ENCODE assay signal across 30 cellular contexts in the genomic region with DNA sequence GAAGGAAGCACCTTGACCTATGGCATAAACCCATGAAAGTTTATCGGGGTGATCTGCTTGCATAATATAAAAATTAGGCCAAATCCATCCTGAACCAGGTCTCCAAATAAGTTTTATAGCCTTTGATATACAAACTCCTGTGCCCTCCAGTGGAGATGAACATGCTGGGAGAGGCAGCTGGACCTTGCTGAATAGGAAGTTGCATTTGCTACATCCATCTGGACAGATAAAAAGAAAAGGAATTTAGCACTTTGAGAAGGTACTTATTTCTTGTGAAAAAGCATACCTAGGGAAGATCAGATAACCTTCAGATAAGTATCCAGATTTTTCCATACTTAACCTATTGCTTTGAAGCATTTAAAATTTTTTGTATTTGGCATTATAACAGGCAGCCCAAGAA.
"Had no signal": no experiment of that assay in that cellular context is flagged by ENCODE, and none has a peak within 500 bp of the region (broad histone marks: within the 10 kb centered on the region; RNA-seq: fewer than 3 reads in every experiment).

No MANE protein-coding gene starts in this region.

- H3K36me3 ChIP-seq: adrenal gland, esophagus muscularis mucosa, gastrocnemius medialis had no signal

- ATAC-seq: activated CD4-positive, alpha-beta T cell treated with anti-CD3 and anti-CD28 coated beads for 36 hours; activated CD8-positive, alpha-beta memory T cell treated with anti-CD3 and anti-CD28 coated beads, Interleukin-2, amount 10 ng/mL, durations not matched to agents 7 days and 5 days; activated CD8-positive, alpha-beta T cell treated with anti-CD3 and anti-CD28 coated beads, Interleukin-2, amount 10 ng/mL, durations not matched to agents 7 days and 5 days; activated naive CD8-positive, alpha-beta T cell treated with anti-CD3 and anti-CD28 coated beads, Interleukin-2, amount 50 U/mL, for 24 hours; body of pancreas; foreskin keratinocyte; gastrocnemius medialis had no signal

- H3K27me3 ChIP-seq: adrenal gland, body of pancreas, dorsolateral prefrontal cortex, esophagus muscularis mucosa, foreskin keratinocyte, gastrocnemius medialis had no signal

- H3K27ac ChIP-seq: adrenal gland, body of pancreas, coronary artery, dorsolateral prefrontal cortex, esophagus muscularis mucosa, foreskin keratinocyte, gastrocnemius medialis had no signal

- H3K4me3 ChIP-seq: adrenal gland, body of pancreas, coronary artery, dorsolateral prefrontal cortex, esophagus muscularis mucosa, gastrocnemius medialis had no signal

- DNase-seq: activated CD4-positive, alpha-beta memory T cell treated with anti-CD3 and anti-CD28 coated beads for 36 hours; activated CD4-positive, alpha-beta T cell treated with anti-CD3 and anti-CD28 coated beads for 36 hours; activated CD4-positive, alpha-beta T cell treated with anti-CD3 and anti-CD28 coated beads, Interleukin-2, amount 10 ng/mL, durations not matched to agents 24 days and 14 days; activated CD4-positive, CD25-positive, alpha-beta regulatory T cell; activated CD4-positive, CD25-positive, alpha-beta regulatory T cell treated with anti-CD3 and anti-CD28 coated beads, Interleukin-2, amount 50 U/mL, for 72 hours; activated CD8-positive, alpha-beta memory T cell treated with anti-CD3 and anti-CD28 coated beads, Interleukin-2, amount 10 ng/mL, durations not matched to agents 7 days and 5 days; activated CD8-positive, alpha-beta memory T cell treated with anti-CD3 and anti-CD28 coated beads, Interleukin-2, amount 50 U/mL, for 4 hours; activated CD8-positive, alpha-beta T cell treated with anti-CD3 and anti-CD28 coated beads, Interleukin-2, amount 10 ng/mL, durations not matched to agents 7 days and 5 days; activated effector memory CD4-positive, alpha-beta T cell treated with anti-CD3 and anti-CD28 coated beads, Interleukin-2, amount 50 U/mL, for 16 hours; activated naive CD4-positive, alpha-beta T cell treated with anti-CD3 and anti-CD28 coated beads for 36 hours; activated naive CD8-positive, alpha-beta T cell treated with anti-CD3 and anti-CD28 coated beads for 36 hours; activated naive CD8-positive, alpha-beta T cell treated with anti-CD3 and anti-CD28 coated beads, Interleukin-2, amount 50 U/mL, for 24 hours; activated T-cell treated with anti-CD3 and anti-CD28 coated beads, Interleukin-2, amount 50 U/mL, for 1 hour; activated T-cell treated with anti-CD3 and anti-CD28 coated beads, Interleukin-2, amount 50 U/mL, for 48 hours; adrenal gland; amygdala; aorta; body of pancreas; caudate nucleus; cerebellar nuclear complex; dorsolateral prefrontal cortex; effector memory CD4-positive, alpha-beta T cell; endodermal cell; erythroblast; foreskin keratinocyte; gastrocnemius medialis; glutamatergic neuron; T-helper 2 cell had no signal

- H3K4me1 ChIP-seq: adrenal gland, body of pancreas had no signal

- H3K9me3 ChIP-seq: adrenal gland, body of pancreas, esophagus muscularis mucosa, gastrocnemius medialis had no signal
